1 cellular context compared by ENCODE assay signal in the genomic region with DNA sequence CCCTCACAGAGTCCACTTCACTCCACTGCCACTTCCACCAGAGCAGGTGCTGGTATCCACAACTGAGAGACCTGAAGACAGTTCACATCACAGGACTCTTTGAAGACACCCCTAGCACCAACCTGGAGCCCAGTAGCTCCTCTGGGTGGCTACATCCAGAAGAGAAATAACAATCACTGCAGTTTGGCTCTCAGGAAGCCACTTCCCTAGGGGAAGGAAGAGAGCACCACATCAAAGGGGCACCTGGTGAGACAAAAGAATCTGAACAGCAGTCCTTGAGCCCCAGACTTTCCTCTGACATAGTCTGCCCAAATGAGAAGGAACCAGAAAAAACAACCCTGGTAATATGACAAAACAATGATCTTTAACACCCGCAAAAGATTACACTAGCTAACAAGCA.
TF ChIP-seq lines count a peak whose summit lies in the region.

No MANE protein-coding gene starts in this region.

TF ChIP-seq in K562, 482 proteins besides CTCF, POLR2A, EP300 and RAD21:
- TF ChIP-seq, protein P1, sequence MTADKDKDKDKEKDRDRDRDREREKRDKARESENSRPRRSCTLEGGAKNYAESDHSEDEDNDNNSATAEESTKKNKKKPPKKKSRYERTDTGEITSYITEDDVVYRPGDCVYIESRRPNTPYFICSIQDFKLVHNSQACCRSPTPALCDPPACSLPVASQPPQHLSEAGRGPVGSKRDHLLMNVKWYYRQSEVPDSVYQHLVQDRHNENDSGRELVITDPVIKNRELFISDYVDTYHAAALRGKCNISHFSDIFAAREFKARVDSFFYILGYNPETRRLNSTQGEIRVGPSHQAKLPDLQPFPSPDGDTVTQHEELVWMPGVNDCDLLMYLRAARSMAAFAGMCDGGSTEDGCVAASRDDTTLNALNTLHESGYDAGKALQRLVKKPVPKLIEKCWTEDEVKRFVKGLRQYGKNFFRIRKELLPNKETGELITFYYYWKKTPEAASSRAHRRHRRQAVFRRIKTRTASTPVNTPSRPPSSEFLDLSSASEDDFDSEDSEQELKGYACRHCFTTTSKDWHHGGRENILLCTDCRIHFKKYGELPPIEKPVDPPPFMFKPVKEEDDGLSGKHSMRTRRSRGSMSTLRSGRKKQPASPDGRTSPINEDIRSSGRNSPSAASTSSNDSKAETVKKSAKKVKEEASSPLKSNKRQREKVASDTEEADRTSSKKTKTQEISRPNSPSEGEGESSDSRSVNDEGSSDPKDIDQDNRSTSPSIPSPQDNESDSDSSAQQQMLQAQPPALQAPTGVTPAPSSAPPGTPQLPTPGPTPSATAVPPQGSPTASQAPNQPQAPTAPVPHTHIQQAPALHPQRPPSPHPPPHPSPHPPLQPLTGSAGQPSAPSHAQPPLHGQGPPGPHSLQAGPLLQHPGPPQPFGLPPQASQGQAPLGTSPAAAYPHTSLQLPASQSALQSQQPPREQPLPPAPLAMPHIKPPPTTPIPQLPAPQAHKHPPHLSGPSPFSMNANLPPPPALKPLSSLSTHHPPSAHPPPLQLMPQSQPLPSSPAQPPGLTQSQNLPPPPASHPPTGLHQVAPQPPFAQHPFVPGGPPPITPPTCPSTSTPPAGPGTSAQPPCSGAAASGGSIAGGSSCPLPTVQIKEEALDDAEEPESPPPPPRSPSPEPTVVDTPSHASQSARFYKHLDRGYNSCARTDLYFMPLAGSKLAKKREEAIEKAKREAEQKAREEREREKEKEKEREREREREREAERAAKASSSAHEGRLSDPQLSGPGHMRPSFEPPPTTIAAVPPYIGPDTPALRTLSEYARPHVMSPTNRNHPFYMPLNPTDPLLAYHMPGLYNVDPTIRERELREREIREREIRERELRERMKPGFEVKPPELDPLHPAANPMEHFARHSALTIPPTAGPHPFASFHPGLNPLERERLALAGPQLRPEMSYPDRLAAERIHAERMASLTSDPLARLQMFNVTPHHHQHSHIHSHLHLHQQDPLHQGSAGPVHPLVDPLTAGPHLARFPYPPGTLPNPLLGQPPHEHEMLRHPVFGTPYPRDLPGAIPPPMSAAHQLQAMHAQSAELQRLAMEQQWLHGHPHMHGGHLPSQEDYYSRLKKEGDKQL (CRISPR knock-in tag; IDR thresholded peaks at IDR 0.05; ENCODE audit: borderline replicate concordance) = no peak
- no peak for TF ChIP-seq CREB1 (IDR thresholded peaks at IDR 0.05)
- TF ChIP-seq CREB1 (CRISPR knock-in tag; IDR thresholded peaks at IDR 0.05) = no peak
- TF ChIP-seq E2F3 (CRISPR knock-in tag; IDR thresholded peaks at IDR 0.05) = no peak
- no peak for TF ChIP-seq ARID1B (IDR thresholded peaks at IDR 0.05)
- TF ChIP-seq NFIX (CRISPR knock-in tag; IDR thresholded peaks at IDR 0.05; ENCODE audit: low read depth) = no peak
- TF ChIP-seq ZBTB1 (CRISPR knock-in tag; IDR thresholded peaks at IDR 0.05; ENCODE audit: borderline replicate concordance, low read depth) = no peak
- no peak for TF ChIP-seq FOS (IDR thresholded peaks at IDR 0.05; ENCODE audit: extremely low read depth, insufficient read length)
TF ChIP-seq in K562: peak in this region for 0.
